ENCODE assay signal across 11 cellular contexts in the genomic region with DNA sequence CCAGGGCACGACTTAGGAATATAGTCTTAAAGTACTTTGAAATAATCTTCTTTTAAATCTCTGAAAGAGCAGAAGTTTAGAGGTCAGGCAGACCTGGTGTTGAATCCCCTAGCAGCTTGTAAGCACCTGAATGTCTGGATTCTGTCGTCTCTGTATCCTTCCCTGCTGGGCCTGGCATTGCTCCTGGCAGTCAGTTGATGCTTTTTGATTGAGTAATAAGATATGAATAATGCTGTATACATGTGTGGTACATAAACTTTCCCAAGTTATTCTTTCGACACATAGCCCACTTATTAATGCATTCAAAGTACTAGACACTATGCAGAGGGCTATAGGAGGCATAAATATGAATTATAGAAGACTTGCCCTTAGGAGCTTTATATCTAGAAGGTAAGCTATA. TPM values are rescaled to one million over a fixed set of nuclear protein-coding genes. Genes with fewer than 3 reads are reported as not detected.
DNase-seq lines count a peak whose midpoint lies in the region; TF ChIP-seq lines count a peak whose summit lies in the region.
"Had no signal": no experiment of that assay in that cellular context is flagged by ENCODE, and none has a peak within 500 bp of the region (broad histone marks: within the 10 kb centered on the region; RNA-seq: fewer than 3 reads in every experiment).

No MANE protein-coding gene starts in this region.

- H3K4me2 ChIP-seq in fibroblast of lung (ENCODE audit: extremely low read depth, insufficient read depth, low read length) = no peak overlapping the region
- H3K4me2 ChIP-seq: KMS-11, neural progenitor cell had no signal

- no peak overlapping the region for H3K27ac ChIP-seq in fibroblast of lung (ENCODE audit: insufficient read depth, low read length)
- H3K27ac ChIP-seq: KMS-11, neural progenitor cell, thoracic aorta had no signal

- H3K4me1 Mint-ChIP-seq in activated T-helper 1 cell treated with anti-CD3 and anti-CD28 coated beads, Interleukin-12 subunit alpha, Interleukin-12 subunit beta, Interleukin-2, Interleukin-4 antibody, amounts not matched to agents 30 ng/mL and 10 ng/mL and 1 ng/mL, durations not matched to agents 14 hours and 24 hours and 36 hours (ENCODE audit: low read depth) = peaks cover 84% of the 10 kb centered on the region
- H3K4me1 Mint-ChIP-seq: neural progenitor cell had no signal

- H3K79me2 ChIP-seq in fibroblast of lung (ENCODE audit: control insufficient read depth, insufficient read depth, low read length) = no peaks in the 10 kb centered on the region

- TF ChIP-seq CTCF in AG04449 (IDR thresholded peaks at IDR 0.05; ENCODE audit: insufficient read depth, low read length, missing control alignments) = no peak
- no peak for TF ChIP-seq CTCF in fibroblast of lung (conservative IDR thresholded peaks at IDR 0.05 in 1 of 2, IDR thresholded peaks at IDR 0.05 in 1 of 2; ENCODE audit: low read depth in 1 of 2, low read length in 2 of 2)

- no peak overlapping the region for H2AFZ ChIP-seq in fibroblast of lung (ENCODE audit: low read length)
- H2AFZ ChIP-seq: neural progenitor cell had no signal

- H3K36me3 ChIP-seq in fibroblast of lung (ENCODE audit: control insufficient read depth, insufficient read depth, low read length) = peaks cover 3% of the 10 kb centered on the region
- H3K36me3 ChIP-seq: neural progenitor cell had no signal

- intact Hi-C loops in activated T-helper 1 cell treated with anti-CD3 and anti-CD28 coated beads, Interleukin-12 subunit alpha, Interleukin-12 subunit beta, Interleukin-2, Interleukin-4 antibody, amounts not matched to agents 30 ng/mL and 10 ng/mL and 1 ng/mL, durations not matched to agents 14 hours and 24 hours and 36 hours (cut with micrococcal nuclease) = no loop called here

- H4K20me1 ChIP-seq in fibroblast of lung (ENCODE audit: control insufficient read depth, extremely low read depth, insufficient read depth, low read length) = no peaks in the 10 kb centered on the region

- no peak overlapping the region for H3K9ac ChIP-seq in fibroblast of lung (ENCODE audit: insufficient read depth, low read length)
- H3K9ac ChIP-seq: KMS-11, neural progenitor cell had no signal

- CTCF ChIA-PET in AG04449 (lab: Yijun Ruan, JAX) = interaction anchor here (0.9 to 4.8 kb wide), 4 partner anchors 10 to 114 kb away, joined by 3 to 54 read pairs (median 7); no protein-coding TSS in a partner anchor

- peaks cover 3% of the 10 kb centered on the region for H3K4me1 ChIP-seq in fibroblast of lung (ENCODE audit: control insufficient read depth, extremely low read depth, insufficient read depth, low read length)
- H3K4me1 ChIP-seq: neural progenitor cell had no signal

- peaks cover 63% of the 10 kb centered on the region for H3K36me3 Mint-ChIP-seq in activated T-helper 1 cell treated with anti-CD3 and anti-CD28 coated beads, Interleukin-12 subunit alpha, Interleukin-12 subunit beta, Interleukin-2, Interleukin-4 antibody, amounts not matched to agents 30 ng/mL and 10 ng/mL and 1 ng/mL, durations not matched to agents 14 hours and 24 hours and 36 hours (ENCODE audit: low read depth)

- H3K27ac Mint-ChIP-seq in activated T-helper 1 cell treated with anti-CD3 and anti-CD28 coated beads, Interleukin-12 subunit alpha, Interleukin-12 subunit beta, Interleukin-2, Interleukin-4 antibody, amounts not matched to agents 30 ng/mL and 10 ng/mL and 1 ng/mL, durations not matched to agents 14 hours and 24 hours and 36 hours = peak overlapping the region; percentile 70
- H3K27ac Mint-ChIP-seq: neural progenitor cell had no signal

- H3K27me3 ChIP-seq in fibroblast of lung (ENCODE audit: control insufficient read depth, insufficient read depth, low read length) = no peaks in the 10 kb centered on the region
- H3K27me3 ChIP-seq: neural progenitor cell had no signal

- DNase-seq in AG04449 (ENCODE audit: low read depth, low spot score) (peak; percentile 45), ELR (ENCODE audit: low read depth) (peak; percentile 80), fibroblast of lung (ENCODE audit: low read depth in 2 of 2) (peak; percentile 42 to 65), LoVo (ENCODE audit: low spot score) (no peak), COR-L47 (lab: John Stamatoyannopoulos, UW) (no peak), ureter (ENCODE audit: low spot score) (no peak), AG08396 (ENCODE audit: low spot score) (no peak)
- no peak for DNase-seq in activated T-helper 1 cell treated with anti-CD3 and anti-CD28 coated beads, Interleukin-12 subunit alpha, Interleukin-12 subunit beta, Interleukin-2, Interleukin-4 antibody, amounts not matched to agents 30 ng/mL and 10 ng/mL and 1 ng/mL, durations not matched to agents 14 hours and 24 hours and 36 hours (ENCODE audit: low spot score)

- H3K27me3 Mint-ChIP-seq in activated T-helper 1 cell treated with anti-CD3 and anti-CD28 coated beads, Interleukin-12 subunit alpha, Interleukin-12 subunit beta, Interleukin-2, Interleukin-4 antibody, amounts not matched to agents 30 ng/mL and 10 ng/mL and 1 ng/mL, durations not matched to agents 14 hours and 24 hours and 36 hours (ENCODE audit: insufficient read depth) = no peaks in the 10 kb centered on the region

- no peak overlapping the region for H3K4me3 ChIP-seq in AG04449 (ENCODE audit: low read depth, low read length)
- no peak overlapping the region for H3K4me3 ChIP-seq in fibroblast of lung (replicated peaks in 1 of 4; ENCODE audit: control extremely low read depth in 1 of 4, insufficient read depth in 1 of 4, low read depth in 3 of 4, low read length in 4 of 4)
- H3K4me3 ChIP-seq: neural progenitor cell, thoracic aorta had no signal

- H3K9me3 Mint-ChIP-seq in activated T-helper 1 cell treated with anti-CD3 and anti-CD28 coated beads, Interleukin-12 subunit alpha, Interleukin-12 subunit beta, Interleukin-2, Interleukin-4 antibody, amounts not matched to agents 30 ng/mL and 10 ng/mL and 1 ng/mL, durations not matched to agents 14 hours and 24 hours and 36 hours = no peaks in the 10 kb centered on the region
- H3K9me3 Mint-ChIP-seq: neural progenitor cell had no signal

- POLR2A ChIA-PET in AG04449 (lab: Yijun Ruan, JAX) = no interaction called here

- H3K4me3 Mint-ChIP-seq in activated T-helper 1 cell treated with anti-CD3 and anti-CD28 coated beads, Interleukin-12 subunit alpha, Interleukin-12 subunit beta, Interleukin-2, Interleukin-4 antibody, amounts not matched to agents 30 ng/mL and 10 ng/mL and 1 ng/mL, durations not matched to agents 14 hours and 24 hours and 36 hours = no peak overlapping the region
- H3K4me3 Mint-ChIP-seq: neural progenitor cell had no signal

- H3K9me3 ChIP-seq in fibroblast of lung (ENCODE audit: control insufficient read depth, insufficient read depth, low read depth, low read length) = no peaks in the 10 kb centered on the region
- H3K9me3 ChIP-seq: thoracic aorta had no signal

RNA-seq across cellular contexts. Expression of gene EVL, which starts 31.4 kb away (rescaled TPM):
- 290 and 309 TPM in 2 replicates for total RNA-seq in activated T-helper 1 cell treated with anti-CD3 and anti-CD28 coated beads, Interleukin-12 subunit alpha, Interleukin-12 subunit beta, Interleukin-2, Interleukin-4 antibody, amounts not matched to agents 30 ng/mL and 10 ng/mL and 1 ng/mL, durations not matched to agents 14 hours and 24 hours and 36 hours
- 12.8 and 23.5 TPM in 2 replicates for total RNA-seq in fibroblast of lung
- 28.1 and 39.7 TPM in 2 replicates for polyA plus RNA-seq in fibroblast of lung
- 31.9 and 38.0 TPM in 2 replicates for polyA plus RNA-seq in fibroblast of lung (2012)
- 21.0 and 41.4 TPM in 2 replicates for polyA minus RNA-seq in fibroblast of lung (ENCODE audit: low replicate concordance)
- 121 TPM for total RNA-seq in ureter

Comparison
In these comparisons a context has a peak if more than half of its experiments do, and no peak if none do; other contexts are left out.
1. DNase-seq: peak in AG04449 (single experiment), ELR (single experiment) and fibroblast of lung (2 of 2); none in activated T-helper 1 cell treated with anti-CD3 and anti-CD28 coated beads, Interleukin-12 subunit alpha, Interleukin-12 subunit beta, Interleukin-2, Interleukin-4 antibody, amounts not matched to agents 30 ng/mL and 10 ng/mL and 1 ng/mL, durations not matched to agents 14 hours and 24 hours and 36 hours (single experiment), LoVo (single experiment), COR-L47 (single experiment), ureter (single experiment) and AG08396 (single experiment).